ENCODE assay signal across 8 cellular contexts in genomic region chr19:17859533-17860330, GRCh38. TPM values are rescaled to one million over a fixed set of nuclear protein-coding genes. Genes with fewer than 3 reads are reported as not detected.
DNase-seq lines count a peak whose midpoint lies in the region; ATAC-seq and TF ChIP-seq lines count a peak whose summit lies in the region.

Gene RPL18A (plus strand): TSS chr19:17859910. CDS start chr19:17859957, 47 bp downstream.

- peak within 1 kb of the TSS; percentile 87 to 99 (median 91) for H3K4me3 ChIP-seq in liver (ENCODE audit: low read depth in 1 of 3, low read length in 3 of 3)

- under 1% methylated on average over 80 of the region's 80 CpGs for WGBS in liver

- peaks cover 17 to 31% (median 23%) of the 10 kb centered on the region in 4 donors for H3K36me3 ChIP-seq in liver (ENCODE audit: control insufficient read depth in 4 of 4, insufficient read depth in 3 of 4, low read depth in 1 of 4, low read length in 3 of 4)

- H3K27me3 ChIP-seq in liver (ENCODE audit: control insufficient read depth in 4 of 4, insufficient read depth in 4 of 4, low read length in 3 of 4): no peaks in the 10 kb centered on the region

- peak; percentile 100 for DNase-seq in CD1c-positive myeloid dendritic cell (ENCODE audit: extremely low spot score)
- DNase-seq in NCI-H774 (lab: John Stamatoyannopoulos, UW): peak; percentile 99
- peak; percentile 98 to 99 for DNase-seq in activated CD4-positive, alpha-beta T cell treated with anti-CD3 and anti-CD28 coated beads, Interleukin-2, amount 50 U/mL, for 48 hours
- peak; percentile 99 to 100 for DNase-seq in dermis microvascular lymphatic vessel endothelial cell (ENCODE audit: low read depth in 2 of 2)
- peak; percentile 97 to 100 for DNase-seq in stimulated activated CD4-positive, alpha-beta T cell treated with anti-CD3 and anti-CD28 coated beads, Interleukin-4, amount 100 ng/mL, for 4 hours

- H3K9ac ChIP-seq in liver (ENCODE audit: low read depth in 1 of 2, low read length in 2 of 2): peak within 1 kb of the TSS; percentile 83 to 93

- TF ChIP-seq RAD21 in liver (IDR thresholded peaks at IDR 0.05): peak; percentile 79 to 82

- ATAC-seq in GM19372 (IDR thresholded peaks at IDR 0.05; ENCODE audit: low read depth, unreplicated experiment): peak; percentile 93
- peak; percentile 95 for ATAC-seq in HG03565 (IDR thresholded peaks at IDR 0.05; ENCODE audit: unreplicated experiment)

- peak; percentile 54 for TF ChIP-seq CTCF in liver (IDR thresholded peaks at IDR 0.05; ENCODE audit: low read depth, low read length, missing input control)

- H3K9me3 ChIP-seq in liver (ENCODE audit: control insufficient read depth in 4 of 4, low read length in 3 of 4): no peaks in the 10 kb centered on the region

- peaks cover 3 to 18% (median 13%) of the 10 kb centered on the region in 4 donors for H3K4me1 ChIP-seq in liver (ENCODE audit: control insufficient read depth in 4 of 4, insufficient read depth in 4 of 4, low read length in 3 of 4)

- H3K27ac ChIP-seq in liver (ENCODE audit: low read depth in 1 of 2, low read length in 2 of 2): peak within 1 kb of the TSS; percentile 79 to 80

TF ChIP-seq in liver, 16 proteins besides CTCF, POLR2A, EP300 and RAD21:
- TF ChIP-seq HNF4A (conservative IDR thresholded peaks at IDR 0.05) (no peak), RXRA (IDR thresholded peaks at IDR 0.05) (peak; percentile 4 to 44), NR2F2 (IDR thresholded peaks at IDR 0.05) (no peak), MAX (IDR thresholded peaks at IDR 0.05) (no peak), YY1 (IDR thresholded peaks at IDR 0.05) (peak; percentile 96), FOXA1 (IDR thresholded peaks at IDR 0.05) (no peak), JUND (IDR thresholded peaks at IDR 0.05) (no peak), FOXA2 (IDR thresholded peaks at IDR 0.05) (no peak), SP1 (IDR thresholded peaks at IDR 0.05) (peak; percentile 96), TAF1 (conservative IDR thresholded peaks at IDR 0.05) (peak; percentile 93), EGR1 (IDR thresholded peaks at IDR 0.05; ENCODE audit: low read depth in 2 of 2) (no peak), HNF4G (IDR thresholded peaks at IDR 0.05) (no peak), GABPA (IDR thresholded peaks at IDR 0.05 in 1 of 2, conservative IDR thresholded peaks at IDR 0.05 in 1 of 2) (peak; percentile 86 to 97)
- TF ChIP-seq, protein P1, sequence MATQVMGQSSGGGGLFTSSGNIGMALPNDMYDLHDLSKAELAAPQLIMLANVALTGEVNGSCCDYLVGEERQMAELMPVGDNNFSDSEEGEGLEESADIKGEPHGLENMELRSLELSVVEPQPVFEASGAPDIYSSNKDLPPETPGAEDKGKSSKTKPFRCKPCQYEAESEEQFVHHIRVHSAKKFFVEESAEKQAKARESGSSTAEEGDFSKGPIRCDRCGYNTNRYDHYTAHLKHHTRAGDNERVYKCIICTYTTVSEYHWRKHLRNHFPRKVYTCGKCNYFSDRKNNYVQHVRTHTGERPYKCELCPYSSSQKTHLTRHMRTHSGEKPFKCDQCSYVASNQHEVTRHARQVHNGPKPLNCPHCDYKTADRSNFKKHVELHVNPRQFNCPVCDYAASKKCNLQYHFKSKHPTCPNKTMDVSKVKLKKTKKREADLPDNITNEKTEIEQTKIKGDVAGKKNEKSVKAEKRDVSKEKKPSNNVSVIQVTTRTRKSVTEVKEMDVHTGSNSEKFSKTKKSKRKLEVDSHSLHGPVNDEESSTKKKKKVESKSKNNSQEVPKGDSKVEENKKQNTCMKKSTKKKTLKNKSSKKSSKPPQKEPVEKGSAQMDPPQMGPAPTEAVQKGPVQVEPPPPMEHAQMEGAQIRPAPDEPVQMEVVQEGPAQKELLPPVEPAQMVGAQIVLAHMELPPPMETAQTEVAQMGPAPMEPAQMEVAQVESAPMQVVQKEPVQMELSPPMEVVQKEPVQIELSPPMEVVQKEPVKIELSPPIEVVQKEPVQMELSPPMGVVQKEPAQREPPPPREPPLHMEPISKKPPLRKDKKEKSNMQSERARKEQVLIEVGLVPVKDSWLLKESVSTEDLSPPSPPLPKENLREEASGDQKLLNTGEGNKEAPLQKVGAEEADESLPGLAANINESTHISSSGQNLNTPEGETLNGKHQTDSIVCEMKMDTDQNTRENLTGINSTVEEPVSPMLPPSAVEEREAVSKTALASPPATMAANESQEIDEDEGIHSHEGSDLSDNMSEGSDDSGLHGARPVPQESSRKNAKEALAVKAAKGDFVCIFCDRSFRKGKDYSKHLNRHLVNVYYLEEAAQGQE (IDR thresholded peaks at IDR 0.05): peak; percentile 90
- TF ChIP-seq, protein P2, sequence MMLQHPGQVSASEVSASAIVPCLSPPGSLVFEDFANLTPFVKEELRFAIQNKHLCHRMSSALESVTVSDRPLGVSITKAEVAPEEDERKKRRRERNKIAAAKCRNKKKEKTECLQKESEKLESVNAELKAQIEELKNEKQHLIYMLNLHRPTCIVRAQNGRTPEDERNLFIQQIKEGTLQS (IDR thresholded peaks at IDR 0.05): no peak
- TF ChIP-seq, protein P3, sequence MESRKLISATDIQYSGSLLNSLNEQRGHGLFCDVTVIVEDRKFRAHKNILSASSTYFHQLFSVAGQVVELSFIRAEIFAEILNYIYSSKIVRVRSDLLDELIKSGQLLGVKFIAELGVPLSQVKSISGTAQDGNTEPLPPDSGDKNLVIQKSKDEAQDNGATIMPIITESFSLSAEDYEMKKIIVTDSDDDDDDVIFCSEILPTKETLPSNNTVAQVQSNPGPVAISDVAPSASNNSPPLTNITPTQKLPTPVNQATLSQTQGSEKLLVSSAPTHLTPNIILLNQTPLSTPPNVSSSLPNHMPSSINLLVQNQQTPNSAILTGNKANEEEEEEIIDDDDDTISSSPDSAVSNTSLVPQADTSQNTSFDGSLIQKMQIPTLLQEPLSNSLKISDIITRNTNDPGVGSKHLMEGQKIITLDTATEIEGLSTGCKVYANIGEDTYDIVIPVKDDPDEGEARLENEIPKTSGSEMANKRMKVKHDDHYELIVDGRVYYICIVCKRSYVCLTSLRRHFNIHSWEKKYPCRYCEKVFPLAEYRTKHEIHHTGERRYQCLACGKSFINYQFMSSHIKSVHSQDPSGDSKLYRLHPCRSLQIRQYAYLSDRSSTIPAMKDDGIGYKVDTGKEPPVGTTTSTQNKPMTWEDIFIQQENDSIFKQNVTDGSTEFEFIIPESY (IDR thresholded peaks at IDR 0.05): no peak
TF ChIP-seq in liver: peak in this region for 6.

RNA-seq across cellular contexts. Expression of gene RPL18A, which starts in this region (rescaled TPM):
- total RNA-seq in dermis microvascular lymphatic vessel endothelial cell: 1,265 and 1,315 TPM in 2 replicates
- 100 to 1,000 TPM; 452 to 468 TPM for total RNA-seq in liver
- 100 to 1,000 TPM; 487 to 870 TPM for polyA plus RNA-seq in liver

Comparison
In these comparisons a context has a peak if more than half of its experiments do, and no peak if none do; other contexts are left out.
1. Peak in every context shown above with its lines: DNase-seq, ATAC-seq, H3K4me3 ChIP-seq and H3K27ac ChIP-seq.